In genomic region chr6:9761220-9761619, GRCh38 we compare ENCODE assay signal across 27 cellular contexts.
"Had no signal": no experiment of that assay in that cellular context is flagged by ENCODE, and none has a peak within 500 bp of the region (broad histone marks: within the 10 kb centered on the region; RNA-seq: fewer than 3 reads in every experiment).

No MANE protein-coding gene starts in this region.

- ATAC-seq: activated naive CD4-positive, alpha-beta T cell treated with anti-CD3 and anti-CD28 coated beads, Interleukin-2, amount 50 U/mL, for 72 hours; activated T-cell treated with anti-CD3 and anti-CD28 coated beads, Interleukin-2, amount 50 U/mL, for 4 hours had no signal

- H3K27me3 Mint-ChIP-seq: activated CD4-positive, alpha-beta memory T cell treated with anti-CD3 and anti-CD28 coated beads for 36 hours had no signal

- H3K9me3 ChIP-seq: Peyer's patch, SJSA1, SK-N-SH had no signal

- H3K9ac ChIP-seq: SK-N-SH had no signal

- H3K4me1 ChIP-seq: Peyer's patch had no signal

- H3K27me3 ChIP-seq: Peyer's patch, SJSA1 had no signal

- H3K4me2 ChIP-seq: SK-N-SH had no signal

- H3K27ac ChIP-seq: Peyer's patch, SJSA1 had no signal

- DNase-seq: activated CD4-positive, alpha-beta memory T cell treated with anti-CD3 and anti-CD28 coated beads for 36 hours; activated CD4-positive, alpha-beta T cell treated with anti-CD3 and anti-CD28 coated beads for 4 hours; activated CD4-positive, alpha-beta T cell treated with anti-CD3 and anti-CD28 coated beads, Interleukin-2, amount 50 U/mL, for 1 hour; activated CD4-positive, CD25-positive, alpha-beta regulatory T cell treated with anti-CD3 and anti-CD28 coated beads, Interleukin-2, amount 50 U/mL, for 72 hours; activated CD8-positive, alpha-beta memory T cell treated with anti-CD3 and anti-CD28 coated beads, Interleukin-2, amount 50 U/mL, for 4 hours; activated gamma-delta T cell treated with Interleukin-2 at 50 U/mL for 16 hours; activated naive CD4-positive, alpha-beta T cell treated with anti-CD3 and anti-CD28 coated beads for 36 hours; activated T-cell treated with anti-CD3 and anti-CD28 coated beads for 4 hours; activated T-cell treated with anti-CD3 and anti-CD28 coated beads, Interleukin-2, amount 50 U/mL, for 4 hours; anterior cingulate cortex; caudate nucleus; cerebellar nuclear complex; NCI-H1105; NCI-H1417 treated with DMSO at 0.1 percent for 48 hours; NCI-H1930; NCI-H345; NCI-H524 treated with DMSO at 0.1 percent for 48 hours; Peyer's patch; RPMI8226; SHP77 treated with DMSO at 0.1 percent for 48 hours; SK-N-SH had no signal

- H3K4me3 ChIP-seq: Peyer's patch, SJSA1 had no signal

- H3K36me3 ChIP-seq: Peyer's patch, SJSA1 had no signal

- H3K4me1 Mint-ChIP-seq: brain had no signal

- H3K9me3 Mint-ChIP-seq: activated CD4-positive, alpha-beta memory T cell treated with anti-CD3 and anti-CD28 coated beads for 36 hours; activated naive CD4-positive, alpha-beta T cell treated with anti-CD3 and anti-CD28 coated beads for 36 hours; activated T-cell treated with anti-CD3 and anti-CD28 coated beads, Interleukin-2, amount 50 U/mL, for 4 hours; activated T-helper 1 cell treated with anti-CD3 and anti-CD28 coated beads, Interleukin-12 subunit alpha, Interleukin-12 subunit beta, Interleukin-2, Interleukin-4 antibody, amounts not matched to agents 30 ng/mL and 10 ng/mL and 1 ng/mL, durations not matched to agents 14 hours and 24 hours and 36 hours; brain; T-helper 1 cell treated with Interleukin-12 subunit alpha and Interleukin-12 subunit beta and Interleukin-4 antibody, amounts not matched to agents 30 μg/mL and 1 μg/mL, for 36 hours had no signal

- H3K4me3 Mint-ChIP-seq: activated CD4-positive, alpha-beta memory T cell treated with anti-CD3 and anti-CD28 coated beads for 36 hours; activated naive CD4-positive, alpha-beta T cell treated with anti-CD3 and anti-CD28 coated beads for 36 hours; activated T-cell treated with anti-CD3 and anti-CD28 coated beads, Interleukin-2, amount 50 U/mL, for 4 hours; activated T-helper 1 cell treated with anti-CD3 and anti-CD28 coated beads, Interleukin-12 subunit alpha, Interleukin-12 subunit beta, Interleukin-2, Interleukin-4 antibody, amounts not matched to agents 30 ng/mL and 10 ng/mL and 1 ng/mL, durations not matched to agents 14 hours and 24 hours and 36 hours; brain; T-helper 1 cell treated with Interleukin-12 subunit alpha and Interleukin-12 subunit beta and Interleukin-4 antibody, amounts not matched to agents 30 μg/mL and 1 μg/mL, for 36 hours; T-helper 2 cell treated with Interferon-gamma antibody and Interleukin-4, amounts not matched to agents 5 μg/mL and 100 μg/mL, for 36 hours had no signal

- H3K27ac Mint-ChIP-seq: activated CD4-positive, alpha-beta memory T cell treated with anti-CD3 and anti-CD28 coated beads for 36 hours; activated naive CD4-positive, alpha-beta T cell treated with anti-CD3 and anti-CD28 coated beads for 36 hours; activated naive CD4-positive, alpha-beta T cell treated with anti-CD3 and anti-CD28 coated beads, Interleukin-2, amount 50 U/mL, for 72 hours; activated T-helper 1 cell treated with anti-CD3 and anti-CD28 coated beads, Interleukin-12 subunit alpha, Interleukin-12 subunit beta, Interleukin-2, Interleukin-4 antibody, amounts not matched to agents 30 ng/mL and 10 ng/mL and 1 ng/mL, durations not matched to agents 14 hours and 24 hours and 36 hours; brain; T-helper 1 cell treated with Interleukin-12 subunit alpha and Interleukin-12 subunit beta and Interleukin-4 antibody, amounts not matched to agents 30 μg/mL and 1 μg/mL, for 36 hours; T-helper 2 cell treated with Interferon-gamma antibody and Interleukin-4, amounts not matched to agents 5 μg/mL and 100 μg/mL, for 36 hours had no signal
